8 cellular contexts compared by ENCODE assay signal in the genomic region with DNA sequence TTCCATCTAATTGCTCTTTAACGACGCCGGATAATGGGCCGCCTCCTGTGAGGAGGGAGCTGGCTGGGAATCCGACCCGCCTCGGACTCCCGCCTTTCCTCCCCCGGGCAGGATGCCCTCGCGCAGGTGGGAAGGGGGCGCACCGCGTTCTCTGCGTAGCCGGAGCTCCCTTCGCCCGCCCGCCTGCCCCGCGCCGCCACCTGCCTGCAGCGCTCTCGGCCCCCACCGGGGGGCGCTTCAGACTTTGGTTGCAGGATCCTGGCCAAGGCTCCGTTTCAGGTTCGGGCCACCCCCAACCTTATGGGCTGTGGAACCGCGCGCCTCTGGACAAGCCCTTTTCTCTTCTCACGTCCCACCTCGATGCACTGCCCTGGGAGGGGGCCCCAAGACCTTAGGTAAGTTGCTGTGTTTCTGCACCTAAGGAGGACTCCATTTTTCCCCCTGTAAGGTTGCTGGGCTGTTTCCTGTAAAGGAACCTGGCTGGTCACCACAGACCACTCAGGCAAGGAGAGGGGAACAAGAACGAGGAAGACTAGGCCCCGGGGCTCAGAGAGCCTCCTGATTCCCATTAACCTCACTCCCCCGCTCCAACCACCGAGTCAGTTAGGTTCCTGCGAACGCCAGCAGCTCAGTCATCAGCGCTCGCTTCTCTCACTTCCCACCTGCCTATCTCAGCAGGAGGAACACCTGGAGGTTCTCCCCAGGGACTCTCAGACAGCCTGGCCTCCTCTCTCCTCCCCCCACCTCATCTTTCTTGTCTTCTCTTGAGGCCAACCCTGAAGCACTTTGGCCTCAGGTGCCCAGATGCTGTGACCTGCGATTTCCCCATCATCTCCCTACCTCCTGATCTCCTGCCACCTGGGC. TPM values are rescaled to one million over a fixed set of nuclear protein-coding genes. Genes with fewer than 3 reads are reported as not detected.
DNase-seq lines count a peak whose midpoint lies in the region; ATAC-seq and TF ChIP-seq lines count a peak whose summit lies in the region.

No MANE protein-coding gene starts in this region.

- peaks cover 17% of the 10 kb centered on the region for H3K4me1 ChIP-seq in PC-3 (ENCODE audit: insufficient read depth, low read length)
- no peaks in the 10 kb centered on the region for H3K4me1 ChIP-seq in ovary (ENCODE audit: insufficient read depth)

- H3F3A ChIP-seq in PC-3 (ENCODE audit: low read length, unreplicated experiment) = no peaks in the 10 kb centered on the region

- H3K9ac ChIP-seq in PC-3 (ENCODE audit: low read length) = no peak overlapping the region

- POLR2A ChIA-PET in PC-3 (lab: Charles Lee; ENCODE audit: unreplicated experiment) = interaction anchor here (0.6 kb wide), 1 partner anchor 347 kb away, joined by 3 read pairs; no protein-coding TSS in a partner anchor

- H3K27ac ChIP-seq in PC-3 (ENCODE audit: low read length) (no peak overlapping the region), ovary (no peak overlapping the region)

- TF ChIP-seq CTCF in GM12864 (IDR thresholded peaks at IDR 0.05; ENCODE audit: low read depth, low read length, missing control alignments) (peak; percentile 85), PC-3 (conservative IDR thresholded peaks at IDR 0.05; ENCODE audit: low read depth, low read length) (peak; percentile 82), foreskin fibroblast (IDR thresholded peaks at IDR 0.05; ENCODE audit: low read depth, low read length) (peak; percentile 90), ovary (IDR thresholded peaks at IDR 0.05) (peak; percentile 16 to 48 (median 24))

- peak overlapping the region; percentile 2 for H3K4me3 ChIP-seq in GM12864 (ENCODE audit: low read depth, low read length)
- H3K4me3 ChIP-seq in PC-3 (ENCODE audit: low read length) = peak overlapping the region; percentile 49; the same call in 1 of the 2 replicates
- peak overlapping the region; percentile 18 to 25 for H3K4me3 ChIP-seq in foreskin fibroblast (ENCODE audit: low read depth in 1 of 2, low read length in 2 of 2)
- H3K4me3 ChIP-seq in ovary = no peak overlapping the region

- H3K27me3 ChIP-seq in PC-3 (ENCODE audit: low read length) (no peaks in the 10 kb centered on the region), ovary (peaks cover 8% of the 10 kb centered on the region)

- H4K20me1 ChIP-seq in PC-3 (ENCODE audit: low read length) = no peaks in the 10 kb centered on the region

- peaks cover 16% of the 10 kb centered on the region for H3K79me2 ChIP-seq in PC-3 (ENCODE audit: low read length)

- TSS peak; percentile 39 for BruUV-seq in PC-3 (replicated peaks; lab: Mats Ljungman, UMichigan)

- peak; percentile 62 for ATAC-seq in HG03354 (IDR thresholded peaks at IDR 0.05; ENCODE audit: poor library complexity, severe bottlenecking, unreplicated experiment)
- peak; percentile 57 for ATAC-seq in PC-3

- H3K4me2 ChIP-seq in PC-3 (ENCODE audit: low read length) = peak overlapping the region; percentile 81

- no peak for DNase-seq in GM12864 (ENCODE audit: low read depth)
- DNase-seq in PC-3 = peak; percentile 66
- peak; percentile 66 to 71 for DNase-seq in activated T-helper 1 cell treated with anti-CD3 and anti-CD28 coated beads, Interleukin-2, amount 50 U/mL, for 16 hours (ENCODE audit: low read depth in 1 of 2, low spot score in 1 of 2)
- peak in 1 of 2 donors; percentile 83 for DNase-seq in foreskin fibroblast
- DNase-seq in ovary = peak in 3 of 5 donors; percentile 59 to 65 (median 60)
- DNase-seq in NCI-H510A (lab: John Stamatoyannopoulos, UW) = no peak
- DNase-seq in NCI-H524 treated with DMSO at 0.1 percent for 48 hours (lab: John Stamatoyannopoulos, UW) = no peak

- intact Hi-C loops in PC-3 (cut with micrococcal nuclease) = no loop called here
- intact Hi-C loops in ovary (cut with DNase I) = loop anchor here in 1 of 4 donors (10.0 kb wide), 1 partner anchor 94 kb away; no protein-coding TSS in a partner anchor

- CTCF ChIA-PET in PC-3 (lab: Charles Lee) = interaction anchor here (0.6 to 1.1 kb wide), 9 partner anchors 9 to 1043 kb away, joined by 3 to 6 read pairs (median 5); partner anchors contain the start of gene KAZALD1

- TF ChIP-seq POLR2A in ovary (IDR thresholded peaks at IDR 0.05) = no peak

- TF ChIP-seq EP300 in ovary (IDR thresholded peaks at IDR 0.05) = no peak

- H3K36me3 ChIP-seq in PC-3 (ENCODE audit: low read depth, low read length) (no peaks in the 10 kb centered on the region), ovary (no peaks in the 10 kb centered on the region)

- H2AFZ ChIP-seq in PC-3 (ENCODE audit: low read length) = peak overlapping the region; percentile 78

- 7 to 10% (median 8%) methylated on average over 40 to 42 of the region's 42 CpGs for WGBS in ovary, 3 donors

- no peaks in the 10 kb centered on the region for H3K9me2 ChIP-seq in PC-3 (replicated peaks; ENCODE audit: low read length)

- H3K9me3 ChIP-seq in PC-3 (ENCODE audit: low read length) (no peaks in the 10 kb centered on the region), ovary (no peaks in the 10 kb centered on the region)

RNA-seq across cellular contexts. Expression of gene KAZALD1, which starts 11.4 kb away (rescaled TPM):
- total RNA-seq in PC-3 (2014; rRNA removed) = 24.9 and 25.1 TPM in 2 replicates
- total RNA-seq in ovary = 1 to 10 TPM in 2 of 7 donors, under 1 TPM in 3, not detected in 2; 0.57 to 1.4 (median 0.94) TPM
- 1 to 10 TPM in 1 of 2 donors, under 1 TPM in 1; 0.46 to 1.9 TPM for polyA plus RNA-seq in ovary

RNA-seq across cellular contexts. Expression of gene SFXN3, which starts 19.4 kb away (rescaled TPM):
- 46.7 and 63.7 TPM in 2 replicates for total RNA-seq in PC-3 (2014; rRNA removed)
- 10 to 100 TPM; 20.2 to 47.0 (median 28.6) TPM for total RNA-seq in ovary
- 10 to 100 TPM; 26.5 to 51.5 TPM for polyA plus RNA-seq in ovary

RNA-seq across cellular contexts. Expression of gene PDZD7, which starts 19.5 kb away (rescaled TPM):
- total RNA-seq in PC-3 (2014; rRNA removed) (2.5 and 2.8 TPM in 2 replicates), ovary (1 to 10 TPM in 2 of 7 donors, under 1 TPM in 5; 0.56 to 1.2 (median 0.74) TPM)
- under 1 TPM; 0.07 to 0.44 TPM for polyA plus RNA-seq in ovary

RNA-seq across cellular contexts. Expression of gene LZTS2, which starts 50.8 kb away (rescaled TPM):
- total RNA-seq in PC-3 (2014; rRNA removed) = 58.3 and 67.2 TPM in 2 replicates
- 100 to 1,000 TPM in 2 of 7 donors, 10 to 100 TPM in 5; 60.6 to 121 (median 77.4) TPM for total RNA-seq in ovary
- polyA plus RNA-seq in ovary = 10 to 100 TPM in 1 of 2 donors, 1 to 10 TPM in 1; 9.4 to 93.9 TPM

Comparison
In these comparisons a context has a peak if more than half of its experiments do, and no peak if none do; other contexts are left out.
1. DNase-seq: peak in PC-3 (single experiment), activated T-helper 1 cell treated with anti-CD3 and anti-CD28 coated beads, Interleukin-2, amount 50 U/mL, for 16 hours (2 of 2) and ovary (3 of 5); none in GM12864 (single experiment), NCI-H510A (single experiment) and NCI-H524 treated with DMSO at 0.1 percent for 48 hours (single experiment).
2. CTCF ChIP-seq: peak in every context shown above with its lines; median percentile 90 in foreskin fibroblast; 85 in GM12864; 82 in PC-3; 24 in ovary.
3. RNA of gene KAZALD1, which starts 11.4 kb away (total RNA-seq): 24.9 to 25.1 TPM in PC-3; 0.57 to 1.4 TPM in ovary; every median in the first group is over 10 times any median in the second.